In genomic region chr7:106283831-106284515, GRCh38 we compare ENCODE assay signal across 8 cellular contexts. TPM values are rescaled to one million over a fixed set of nuclear protein-coding genes. Genes with fewer than 3 reads are reported as not detected.
A peak's percentile ranks its signal among the peaks of the same experiment; 100 is the strongest.
DNase-seq lines count a peak whose midpoint lies in the region; ATAC-seq and TF ChIP-seq lines count a peak whose summit lies in the region.

No MANE protein-coding gene starts in this region.

- H3K9me3 Mint-ChIP-seq in endodermal cell (no peaks in the 10 kb centered on the region), mesothelial cell of epicardium (no peaks in the 10 kb centered on the region)

- peak overlapping the region; percentile 97 for H3K4me3 ChIP-seq in endodermal cell (ENCODE audit: low read length)

- H3K4me1 Mint-ChIP-seq in endodermal cell (peaks cover 18% of the 10 kb centered on the region), mesothelial cell of epicardium (peaks cover 27% of the 10 kb centered on the region)

- H3K9ac ChIP-seq in endodermal cell (ENCODE audit: extremely low read depth, low read length, poor library complexity, severe bottlenecking) = peak overlapping the region; percentile 83

- ATAC-seq in GM18498 (IDR thresholded peaks at IDR 0.05; ENCODE audit: unreplicated experiment) (peak; percentile 21), HG02981 (IDR thresholded peaks at IDR 0.05; ENCODE audit: unreplicated experiment) (peak; percentile 3), HG02884 (IDR thresholded peaks at IDR 0.05; ENCODE audit: unreplicated experiment) (no peak)

- H3K27ac ChIP-seq in endodermal cell (ENCODE audit: low read depth, low read length) = peak overlapping the region; percentile 25

- H3K27ac Mint-ChIP-seq in endodermal cell = peak overlapping the region; percentile 77
- H3K27ac Mint-ChIP-seq in mesothelial cell of epicardium = peak overlapping the region; percentile 94

- peaks cover 29% of the 10 kb centered on the region for H3K36me3 ChIP-seq in endodermal cell (ENCODE audit: control insufficient read depth, insufficient read depth, low read length)

- peak; percentile 70 for DNase-seq in NCI-H460 (ENCODE audit: extremely low read depth, low read depth)
- DNase-seq in activated CD8-positive, alpha-beta memory T cell treated with anti-CD3 and anti-CD28 coated beads, Interleukin-2, amount 50 U/mL, for 24 hours (ENCODE audit: extremely low read depth) = peak; percentile 10
- DNase-seq in endodermal cell = no peak
- peak; percentile 21 to 64 for DNase-seq in mesothelial cell of epicardium (ENCODE audit: low spot score in 2 of 2, unreplicated experiment in 2 of 2)
- peak; percentile 6 to 11 for DNase-seq in stimulated activated CD8-positive, alpha-beta memory T cell treated with anti-CD3 and anti-CD28 coated beads, Interleukin-15, amount 100 ng/mL, for 48 hours (ENCODE audit: low read depth in 2 of 2)

- H3K27me3 Mint-ChIP-seq in endodermal cell (ENCODE audit: insufficient read depth) (no peaks in the 10 kb centered on the region), mesothelial cell of epicardium (ENCODE audit: low read depth) (no peaks in the 10 kb centered on the region)

- peaks cover 5% of the 10 kb centered on the region for H3K36me3 Mint-ChIP-seq in endodermal cell (ENCODE audit: low read depth)
- no peaks in the 10 kb centered on the region for H3K36me3 Mint-ChIP-seq in mesothelial cell of epicardium

- no peaks in the 10 kb centered on the region for H3K9me3 ChIP-seq in endodermal cell (ENCODE audit: control insufficient read depth, low read length)

- H3K27me3 ChIP-seq in endodermal cell (ENCODE audit: control insufficient read depth, insufficient read depth, low read length, poor library complexity, severe bottlenecking) = no peaks in the 10 kb centered on the region

- 0% methylated on average over 15 to 43 of the region's 43 CpGs for WGBS in endodermal cell (ENCODE audit: insufficient coverage in 1 of 2, insufficient read length in 1 of 2), 2 experiments

- H3K4me3 Mint-ChIP-seq in endodermal cell = peak overlapping the region; percentile 73
- peak overlapping the region; percentile 74 for H3K4me3 Mint-ChIP-seq in mesothelial cell of epicardium

- TF ChIP-seq CTCF in endodermal cell (conservative IDR thresholded peaks at IDR 0.05) = no peak
- TF ChIP-seq CTCF in mesothelial cell of epicardium (IDR thresholded peaks at IDR 0.05; ENCODE audit: unreplicated experiment) = no peak

- H3K4me1 ChIP-seq in endodermal cell (ENCODE audit: control insufficient read depth, insufficient read depth, low read length) = no peaks in the 10 kb centered on the region

RNA-seq across cellular contexts. Expression of gene NAMPT, which starts 0.8 kb away (rescaled TPM):
- total RNA-seq in NCI-H460 (2014; rRNA removed; shearing (Covaris generic)) = 1,941 and 2,086 TPM in 2 replicates
- 1,215 and 1,812 TPM in 2 replicates for polyA plus RNA-seq in NCI-H460 (2014; cell fraction: nucleus; rRNA removed)
- total RNA-seq in endodermal cell (100 to 1,000 TPM; 101 to 111 TPM), mesothelial cell of epicardium (48.5 to 53.9 TPM (median 52.0 TPM) in 3 replicates)
- 65.9 TPM for polyA plus RNA-seq in endodermal cell (2013, experiment 1 of 2)
- 60.9 TPM for polyA plus RNA-seq in endodermal cell (2013, experiment 2 of 2)

Comparison
In these comparisons a context has a peak if more than half of its experiments do, and no peak if none do; other contexts are left out.
1. RNA of gene NAMPT, which starts 0.8 kb away (total RNA-seq): 1,941 to 2,086 TPM in NCI-H460; 101 to 111 TPM in endodermal cell and 48.5 to 53.9 TPM in mesothelial cell of epicardium; every median in the first group is over 10 times any median in the second.